Comparison of ENCODE assay signal across 29 cellular contexts in the genomic region with DNA sequence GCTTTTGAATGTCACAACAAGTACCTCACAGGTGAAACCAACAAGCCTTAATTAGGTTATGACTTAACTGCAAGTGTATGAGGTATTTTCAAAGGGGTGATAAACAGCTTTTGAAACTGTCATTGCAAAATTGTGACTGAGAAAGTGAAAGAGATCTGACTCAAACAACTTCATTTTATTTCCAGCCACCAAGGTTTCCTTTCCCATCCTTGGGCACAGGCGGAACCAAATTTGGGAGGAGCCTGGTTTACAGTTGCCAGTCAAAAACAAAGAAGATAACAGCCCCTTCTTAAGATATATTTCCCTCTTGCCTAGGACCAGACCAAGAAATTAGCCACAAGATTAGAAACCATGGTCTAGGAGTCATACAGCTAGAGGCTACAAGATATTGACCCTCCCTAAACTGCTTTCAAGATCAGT.
A peak's percentile ranks its signal among the peaks of the same experiment; 100 is the strongest.
DNase-seq lines count a peak whose midpoint lies in the region; ATAC-seq, FAIRE-seq and TF ChIP-seq lines count a peak whose summit lies in the region.
"Had no signal": no experiment of that assay in that cellular context is flagged by ENCODE, and none has a peak within 500 bp of the region (broad histone marks: within the 10 kb centered on the region; RNA-seq: fewer than 3 reads in every experiment).

No MANE protein-coding gene starts in this region.

- ATAC-seq in GM18519 (IDR thresholded peaks at IDR 0.05; ENCODE audit: low FRiP score, unreplicated experiment) (peak; percentile 76), GM19452 (IDR thresholded peaks at IDR 0.05; ENCODE audit: unreplicated experiment) (peak; percentile 78), HG03064 (IDR thresholded peaks at IDR 0.05; ENCODE audit: low read depth, unreplicated experiment) (peak; percentile 57), GM12878 (peak; percentile 90), SK-N-SH treated with all-trans-retinoic acid at 6 μM for 48 hours (no peak)
- ATAC-seq: foreskin keratinocyte; lower lobe of right lung; psoas muscle; Right ventricle myocardium inferior; stimulated activated effector memory CD8-positive, alpha-beta T cell treated with anti-CD3 and anti-CD28 coated beads, Interleukin-12 subunit alpha, Interleukin-12 subunit beta, amount 100 ng/mL, for 72 hours had no signal

- DNase-seq in GM12878 (ENCODE audit: low read depth, low spot score) (peak; percentile 28), head of caudate nucleus (no peak), uterus (no peak)
- DNase-seq: activated CD4-positive, CD25-positive, alpha-beta regulatory T cell; activated naive CD4-positive, alpha-beta T cell; activated T-cell treated with anti-CD3 and anti-CD28 coated beads, Interleukin-2, amount 50 U/mL, for 1 hour; adrenal gland; brain microvascular endothelial cell; CD4-positive, alpha-beta memory T cell; DMS 273 treated with DMSO at 0.1 percent for 48 hours; effector CD8-positive, alpha-beta T cell; erythroblast; foreskin keratinocyte; islet precursor cell; lower lobe of right lung; NCI-H2171 treated with DMSO at 0.1 percent for 48 hours; NCI-H526 treated with DMSO at 0.1 percent for 48 hours; psoas muscle; stimulated activated CD4-positive, alpha-beta T cell treated with anti-CD3 and anti-CD28 coated beads, Interleukin-1b, Interleukin-23, amount 100 ng/mL, for 48 hours; SW 1271; testis had no signal

- H3K4me1 ChIP-seq in GM12878 (ENCODE audit: control insufficient read depth, insufficient read depth, low read length), result no peaks in the 10 kb centered on the region; the same call in 1 of the 2 replicates
- H3K4me1 ChIP-seq in uterus, result no peaks in the 10 kb centered on the region
- H3K4me1 ChIP-seq: adrenal gland, foreskin keratinocyte, lower lobe of right lung, psoas muscle, testis had no signal

- H3K9me3 ChIP-seq in GM12878 (replicated peaks; ENCODE audit: control insufficient read depth, insufficient read depth, low read length) (no peaks in the 10 kb centered on the region), uterus (no peaks in the 10 kb centered on the region)
- H3K9me3 ChIP-seq: adrenal gland, lower lobe of right lung, neutrophil, psoas muscle, testis had no signal

- H3K27ac ChIP-seq in GM12878 (ENCODE audit: control insufficient read depth, insufficient read depth) (no peak overlapping the region), uterus (no peak overlapping the region)
- H3K27ac ChIP-seq: adrenal gland, brain microvascular endothelial cell, foreskin keratinocyte, lower lobe of right lung, neutrophil, psoas muscle, skin epidermis, testis had no signal

- in situ Hi-C loops in GM12878 (cut with MboI), result no loop called here

- H3K4me3 ChIP-seq in GM12878 (no peak overlapping the region), uterus (no peak overlapping the region)
- H3K4me3 ChIP-seq: adrenal gland, lower lobe of right lung, psoas muscle, skin epidermis, testis had no signal

- no peak overlapping the region for H3K4me2 ChIP-seq in GM12878 (ENCODE audit: control insufficient read depth, insufficient read depth)

- CTCF ChIA-PET in GM12878 (lab: Yijun Ruan, JAX), result no interaction called here

- 67% methylated on average over 1 of the region's 1 CpG for WGBS in GM12878 (ENCODE audit: insufficient coverage, insufficient replicate concordance, low lambda C conversion rate, missing lambda C conversion rate)

- H3K27me3 ChIP-seq in GM12878 (replicated peaks in 1 of 2; ENCODE audit: control insufficient read depth in 2 of 2, insufficient read depth in 2 of 2, low read length in 1 of 2) (no peaks in the 10 kb centered on the region), uterus (no peaks in the 10 kb centered on the region)
- H3K27me3 ChIP-seq: adrenal gland, brain microvascular endothelial cell, foreskin keratinocyte, neutrophil, testis had no signal

- RAD21 ChIA-PET in GM12878 (lab: Charles Lee; ENCODE audit: unreplicated experiment), result interaction anchor here (1.4 kb wide), 1 partner anchor 258 kb away, joined by 3 read pairs; no protein-coding TSS in a partner anchor

- SMC1A ChIA-PET in GM12878 (lab: Charles Lee; ENCODE audit: uncharacterized antibody, unreplicated experiment), result no interaction called here

- TF ChIP-seq POLR2A in GM12878 (IDR thresholded peaks at IDR 0.05; ENCODE audit: low read depth, low read length) (no peak), uterus (IDR thresholded peaks at IDR 0.05) (no peak)

- H3K36me3 ChIP-seq in GM12878 (ENCODE audit: control insufficient read depth in 2 of 2, insufficient read depth in 2 of 2, low read length in 1 of 2) (no peaks in the 10 kb centered on the region), uterus (no peaks in the 10 kb centered on the region)
- H3K36me3 ChIP-seq: adrenal gland, brain microvascular endothelial cell, lower lobe of right lung, neutrophil had no signal

- TF ChIP-seq CTCF in GM12878 (IDR thresholded peaks at IDR 0.05 in 2 of 3, conservative IDR thresholded peaks at IDR 0.05 in 1 of 3; ENCODE audit: control insufficient read depth in 2 of 3, extremely low read depth in 1 of 3, insufficient read depth in 1 of 3, low read depth in 3 of 3, low read length in 3 of 3) (no peak), uterus (IDR thresholded peaks at IDR 0.05) (no peak)

- no peaks in the 10 kb centered on the region for H4K20me1 ChIP-seq in GM12878 (ENCODE audit: control insufficient read depth, insufficient read depth)

- intact Hi-C loops in GM12878 (cut with micrococcal nuclease; ENCODE audit: unreplicated experiment), result no loop called here
- intact Hi-C loops in head of caudate nucleus (cut with DNase I), result no loop called here
- intact Hi-C loops in uterus (cut with DNase I; ENCODE audit: low total_unique reads), result no loop called here

- BruUV-seq in GM12878 (replicated peaks; lab: Mats Ljungman, UMichigan), result no TSS peak

- H3K79me2 ChIP-seq in GM12878 (ENCODE audit: control insufficient read depth, insufficient read depth, low read length), result no peaks in the 10 kb centered on the region

- H2AFZ ChIP-seq in GM12878 (ENCODE audit: control insufficient read depth, low read depth, low read length), result no peak overlapping the region

- FAIRE-seq in GM12878 (lab: Jason Lieb, UNC), result no peak

- POLR2A ChIA-PET in GM12878 (lab: Charles Lee), result no interaction called here

- TF ChIP-seq RAD21 in GM12878 (IDR thresholded peaks at IDR 0.05; ENCODE audit: insufficient read depth, low read depth, low read length), result no peak

- no peak overlapping the region for H3K9ac ChIP-seq in GM12878 (ENCODE audit: control insufficient read depth, insufficient read depth, low read length)

- peak; percentile 59 to 61; a peak in 2 of 4 replicates for TF ChIP-seq EP300 in GM12878 (IDR thresholded peaks at IDR 0.05; ENCODE audit: borderline replicate concordance in 1 of 2, control insufficient read depth in 1 of 2, low read depth in 2 of 2, low read length in 2 of 2)

TF ChIP-seq in GM12878, 131 proteins besides CTCF, POLR2A, EP300 and RAD21 (continues in another document):
- TF ChIP-seq IKZF1 (conservative IDR thresholded peaks at IDR 0.05) (peak; percentile 42), JUNB (IDR thresholded peaks at IDR 0.05) (peak; percentile 54), ZBED1 (IDR thresholded peaks at IDR 0.05; ENCODE audit: borderline replicate concordance) (no peak), CREB1 (IDR thresholded peaks at IDR 0.05; ENCODE audit: low read depth) (peak; percentile 55; the same call in 1 of the 2 replicates), RUNX3 (IDR thresholded peaks at IDR 0.05; ENCODE audit: low read length) (peak; percentile 4; the same call in 1 of the 2 replicates)
- TF ChIP-seq, protein P1, sequence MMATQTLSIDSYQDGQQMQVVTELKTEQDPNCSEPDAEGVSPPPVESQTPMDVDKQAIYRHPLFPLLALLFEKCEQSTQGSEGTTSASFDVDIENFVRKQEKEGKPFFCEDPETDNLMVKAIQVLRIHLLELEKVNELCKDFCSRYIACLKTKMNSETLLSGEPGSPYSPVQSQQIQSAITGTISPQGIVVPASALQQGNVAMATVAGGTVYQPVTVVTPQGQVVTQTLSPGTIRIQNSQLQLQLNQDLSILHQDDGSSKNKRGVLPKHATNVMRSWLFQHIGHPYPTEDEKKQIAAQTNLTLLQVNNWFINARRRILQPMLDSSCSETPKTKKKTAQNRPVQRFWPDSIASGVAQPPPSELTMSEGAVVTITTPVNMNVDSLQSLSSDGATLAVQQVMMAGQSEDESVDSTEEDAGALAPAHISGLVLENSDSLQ (IDR thresholded peaks at IDR 0.05), result peak; percentile 78

TF ChIP-seq in SK-N-SH treated with all-trans-retinoic acid at 6 μM for 48 hours, 23 proteins besides CTCF, POLR2A, EP300 and RAD21:
- TF ChIP-seq RARB (CRISPR knock-in tag; IDR thresholded peaks at IDR 0.05) (no peak), ZNF565 (CRISPR knock-in tag; conservative IDR thresholded peaks at IDR 0.05; ENCODE audit: low read depth) (no peak), TCF4 (CRISPR knock-in tag; IDR thresholded peaks at IDR 0.05; ENCODE audit: borderline replicate concordance) (no peak), OSR1 (CRISPR knock-in tag; IDR thresholded peaks at IDR 0.05) (no peak)
